In genomic region chr1:205824180-205824579, GRCh38 we compare ENCODE assay signal across 21 cellular contexts. TPM values are rescaled to one million over a fixed set of nuclear protein-coding genes. Genes with fewer than 3 reads are reported as not detected.
"Had no signal": no experiment of that assay in that cellular context is flagged by ENCODE, and none has a peak within 500 bp of the region (broad histone marks: within the 10 kb centered on the region; RNA-seq: fewer than 3 reads in every experiment).

No MANE protein-coding gene starts in this region.

- H3K27me3 ChIP-seq: right atrium auricular region, transverse colon had no signal

- ATAC-seq: left lobe of liver; mucosa of descending colon; naive thymus-derived CD8-positive, alpha-beta T cell had no signal

- H3K27me3 Mint-ChIP-seq: activated B cell treated with CpG ODN at 0.5 μM for 24 hours; naive thymus-derived CD8-positive, alpha-beta T cell; stimulated activated memory B cell treated with anti-CD40 and anti-IgM and Interleukin-4, amounts not matched to agents 10 μg/mL and 1 μg/mL and 100 μg/mL, for 72 hours had no signal

- H3K9me3 Mint-ChIP-seq: T-helper 1 cell treated with Interleukin-12 subunit alpha and Interleukin-12 subunit beta and Interleukin-4 antibody, amounts not matched to agents 30 μg/mL and 1 μg/mL, for 36 hours had no signal

- H3K9me3 ChIP-seq: mucosa of descending colon, right atrium auricular region, transverse colon had no signal

- FAIRE-seq: islet of Langerhans, small intestine had no signal

- H3K27ac Mint-ChIP-seq: activated T-cell treated with anti-CD3 and anti-CD28 coated beads, Interleukin-2, amount 50 U/mL, for 72 hours; naive thymus-derived CD8-positive, alpha-beta T cell; stimulated activated memory B cell treated with anti-CD40 and anti-IgM and Interleukin-4, amounts not matched to agents 10 μg/mL and 1 μg/mL and 100 μg/mL, for 72 hours; T-helper 1 cell treated with Interleukin-12 subunit alpha and Interleukin-12 subunit beta and Interleukin-4 antibody, amounts not matched to agents 30 μg/mL and 1 μg/mL, for 36 hours had no signal

- H3K4me3 Mint-ChIP-seq: activated T-cell treated with anti-CD3 and anti-CD28 coated beads, Interleukin-2, amount 50 U/mL, for 72 hours; stimulated activated memory B cell treated with anti-CD40 and anti-IgM and Interleukin-4, amounts not matched to agents 10 μg/mL and 1 μg/mL and 100 μg/mL, for 72 hours; T-helper 1 cell treated with Interleukin-12 subunit alpha and Interleukin-12 subunit beta and Interleukin-4 antibody, amounts not matched to agents 30 μg/mL and 1 μg/mL, for 36 hours had no signal

- DNase-seq: activated B cell treated with CpG ODN at 0.5 μM for 24 hours; activated CD4-positive, alpha-beta T cell treated with anti-CD3 and anti-CD28 coated beads, Interleukin-2, amount 50 U/mL, for 4 hours; activated CD8-positive, alpha-beta memory T cell treated with anti-CD3 and anti-CD28 coated beads, Interleukin-2, amount 50 U/mL, for 4 hours; activated naive CD4-positive, alpha-beta T cell treated with Interleukin-2 at 50 U/mL for 16 hours; activated T-cell treated with anti-CD3 and anti-CD28 coated beads, Interleukin-2, amount 50 U/mL, for 72 hours; caudate nucleus; effector CD4-positive, alpha-beta T cell; foreskin melanocyte; head of caudate nucleus; mammary epithelial cell; mucosa of descending colon; naive thymus-derived CD8-positive, alpha-beta T cell; small intestine; substantia nigra; transverse colon had no signal

- H3K4me3 ChIP-seq: coronary artery, mucosa of descending colon, right atrium auricular region, transverse colon had no signal

- H3K4me1 ChIP-seq: transverse colon had no signal

- H3K27ac ChIP-seq: coronary artery, right atrium auricular region, transverse colon had no signal

- H3K36me3 ChIP-seq: right atrium auricular region, transverse colon had no signal

RNA-seq across cellular contexts. Expression of gene PM20D1, which starts 25.8 kb away (rescaled TPM):
- total RNA-seq: mammary epithelial cell, transverse colon had no signal
- polyA plus RNA-seq: mammary epithelial cell had no signal
